Comparison of ENCODE assay signal across 1 cellular context in the genomic region with DNA sequence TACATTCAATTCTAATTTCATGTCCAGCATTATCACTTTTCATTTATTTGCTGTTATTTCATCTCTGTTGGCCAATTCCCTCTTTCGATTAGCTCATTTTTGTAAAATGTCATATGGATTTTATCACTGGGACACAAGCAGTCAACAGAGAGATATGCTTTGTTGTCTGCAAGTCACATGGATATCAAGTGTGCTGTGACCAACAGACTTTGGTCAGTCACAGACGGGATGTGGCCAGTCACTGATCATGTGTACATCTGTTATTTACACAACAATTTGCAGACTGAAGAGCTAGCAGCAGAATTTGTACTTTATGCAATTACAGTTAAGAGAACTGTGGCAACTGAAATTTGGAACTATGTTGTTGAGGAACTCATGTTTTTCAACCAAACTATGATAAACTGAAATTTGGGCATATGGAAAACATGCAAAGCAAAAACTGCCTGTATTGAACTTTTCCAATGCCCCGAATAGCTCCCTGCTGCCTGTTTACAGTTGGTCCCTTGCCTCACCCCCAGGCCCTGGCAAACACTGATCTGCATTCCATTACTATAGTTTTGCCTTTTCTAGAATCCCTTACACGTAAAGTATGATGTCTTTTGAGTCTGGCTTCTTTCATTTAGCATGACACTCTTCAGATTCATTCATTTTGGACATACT.
A peak's percentile ranks its signal among the peaks of the same experiment; 100 is the strongest.
TF ChIP-seq lines count a peak whose summit lies in the region.

No MANE protein-coding gene starts in this region.

TF ChIP-seq in HepG2, 621 proteins besides CTCF, POLR2A, EP300 and RAD21 (continued from another document and continues in another):
- no peak for TF ChIP-seq KIAA2018 (CRISPR knock-in tag; IDR thresholded peaks at IDR 0.05; ENCODE audit: borderline replicate concordance)
- no peak for TF ChIP-seq JDP2 (CRISPR knock-in tag; IDR thresholded peaks at IDR 0.05; ENCODE audit: borderline replicate concordance)
- TF ChIP-seq ZNF234 (CRISPR knock-in tag; conservative IDR thresholded peaks at IDR 0.05) = no peak
- TF ChIP-seq KDM5A (IDR thresholded peaks at IDR 0.05; ENCODE audit: borderline replicate concordance, low read length) = no peak
- TF ChIP-seq DDIT3 (CRISPR knock-in tag; IDR thresholded peaks at IDR 0.05) = no peak
- TF ChIP-seq PAF1 (CRISPR knock-in tag; IDR thresholded peaks at IDR 0.05) = no peak
- peak; percentile 45 for TF ChIP-seq ZEB1 (IDR thresholded peaks at IDR 0.05; ENCODE audit: insufficient replicate concordance, low read depth)
- TF ChIP-seq ZBTB3 (CRISPR knock-in tag; IDR thresholded peaks at IDR 0.05; ENCODE audit: borderline replicate concordance, low read depth) = no peak
- TF ChIP-seq GATA4 (IDR thresholded peaks at IDR 0.05; ENCODE audit: borderline replicate concordance, low read depth) = no peak
- TF ChIP-seq THAP11 (CRISPR knock-in tag; IDR thresholded peaks at IDR 0.05) = peak; percentile 35; the same call in 1 of the 2 replicates
- no peak for TF ChIP-seq ZBTB39 (CRISPR knock-in tag; IDR thresholded peaks at IDR 0.05)
- TF ChIP-seq SRSF1 (optimal IDR thresholded peaks at IDR 0.05; ENCODE audit: low read depth, low read length) = no peak
- no peak; the same call in 1 of the 2 replicates for TF ChIP-seq ZNF607 (CRISPR knock-in tag; IDR thresholded peaks at IDR 0.05; ENCODE audit: borderline replicate concordance)
- TF ChIP-seq ZNF280D (CRISPR knock-in tag; IDR thresholded peaks at IDR 0.05) = no peak
- no peak for TF ChIP-seq BRCA1 (CRISPR knock-in tag; IDR thresholded peaks at IDR 0.05)
- no peak for TF ChIP-seq PHB2 (IDR thresholded peaks at IDR 0.05; ENCODE audit: partially characterized antibody)
- no peak for TF ChIP-seq ZNF33A (CRISPR knock-in tag; IDR thresholded peaks at IDR 0.05; ENCODE audit: borderline replicate concordance)
- TF ChIP-seq NPAS2 (CRISPR knock-in tag; IDR thresholded peaks at IDR 0.05; ENCODE audit: borderline replicate concordance) = peak; percentile 82; the same call in 1 of the 2 replicates
- TF ChIP-seq ZNF768 (CRISPR knock-in tag; IDR thresholded peaks at IDR 0.05) = no peak
- TF ChIP-seq ZNF724P (CRISPR knock-in tag; IDR thresholded peaks at IDR 0.05; ENCODE audit: borderline replicate concordance) = no peak
- no peak for TF ChIP-seq HBP1 (CRISPR knock-in tag; IDR thresholded peaks at IDR 0.05; ENCODE audit: low read depth)
- TF ChIP-seq, protein P1, sequence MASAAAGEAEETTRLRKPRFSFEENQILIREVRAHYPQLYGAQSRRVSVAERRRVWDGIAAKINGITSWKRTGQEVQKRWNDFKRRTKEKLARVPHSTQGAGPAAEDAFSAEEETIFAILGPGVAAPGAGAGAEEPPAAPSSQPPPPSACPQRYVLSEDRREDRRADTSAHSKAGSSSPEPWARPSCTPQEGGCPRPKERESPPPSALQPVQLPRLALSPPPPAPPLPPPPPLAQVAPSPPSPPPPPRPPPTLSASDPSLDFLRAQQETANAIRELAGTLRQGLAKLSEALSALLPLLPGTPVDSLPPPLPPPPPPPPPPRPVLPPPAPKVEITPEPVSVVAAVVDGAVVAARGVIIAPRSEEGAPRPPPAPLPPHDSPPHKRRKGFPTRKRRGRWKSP (CRISPR knock-in tag; IDR thresholded peaks at IDR 0.05) = no peak; the same call in 1 of the 2 replicates
- TF ChIP-seq, protein P2, sequence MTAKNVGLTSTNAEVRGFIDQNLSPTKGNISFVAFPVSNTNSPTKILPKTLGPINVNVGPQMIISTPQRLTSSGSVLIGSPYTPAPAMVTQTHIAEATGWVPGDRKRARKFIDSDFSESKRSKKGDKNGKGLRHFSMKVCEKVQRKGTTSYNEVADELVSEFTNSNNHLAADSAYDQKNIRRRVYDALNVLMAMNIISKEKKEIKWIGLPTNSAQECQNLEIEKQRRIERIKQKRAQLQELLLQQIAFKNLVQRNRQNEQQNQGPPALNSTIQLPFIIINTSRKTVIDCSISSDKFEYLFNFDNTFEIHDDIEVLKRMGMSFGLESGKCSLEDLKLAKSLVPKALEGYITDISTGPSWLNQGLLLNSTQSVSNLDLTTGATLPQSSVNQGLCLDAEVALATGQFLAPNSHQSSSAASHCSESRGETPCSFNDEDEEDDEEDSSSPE (CRISPR knock-in tag; IDR thresholded peaks at IDR 0.05) = no peak
- TF ChIP-seq ZNF550 (CRISPR knock-in tag; IDR thresholded peaks at IDR 0.05; ENCODE audit: borderline replicate concordance) = no peak
- no peak for TF ChIP-seq ZNF382 (CRISPR knock-in tag; IDR thresholded peaks at IDR 0.05; ENCODE audit: borderline replicate concordance)
- no peak for TF ChIP-seq MED8 (CRISPR knock-in tag; IDR thresholded peaks at IDR 0.05; ENCODE audit: insufficient replicate concordance)
- no peak for TF ChIP-seq SNAPC5 (CRISPR knock-in tag; IDR thresholded peaks at IDR 0.05; ENCODE audit: borderline replicate concordance)
- no peak for TF ChIP-seq CHD4 (IDR thresholded peaks at IDR 0.05; ENCODE audit: borderline replicate concordance, low read length)
- peak; percentile 91 for TF ChIP-seq SKI (IDR thresholded peaks at IDR 0.05; ENCODE audit: partially characterized antibody)
- TF ChIP-seq ZNF326 (CRISPR knock-in tag; IDR thresholded peaks at IDR 0.05; ENCODE audit: borderline replicate concordance) = no peak
